ENCODE assay signal across 1 cellular context in the genomic region with DNA sequence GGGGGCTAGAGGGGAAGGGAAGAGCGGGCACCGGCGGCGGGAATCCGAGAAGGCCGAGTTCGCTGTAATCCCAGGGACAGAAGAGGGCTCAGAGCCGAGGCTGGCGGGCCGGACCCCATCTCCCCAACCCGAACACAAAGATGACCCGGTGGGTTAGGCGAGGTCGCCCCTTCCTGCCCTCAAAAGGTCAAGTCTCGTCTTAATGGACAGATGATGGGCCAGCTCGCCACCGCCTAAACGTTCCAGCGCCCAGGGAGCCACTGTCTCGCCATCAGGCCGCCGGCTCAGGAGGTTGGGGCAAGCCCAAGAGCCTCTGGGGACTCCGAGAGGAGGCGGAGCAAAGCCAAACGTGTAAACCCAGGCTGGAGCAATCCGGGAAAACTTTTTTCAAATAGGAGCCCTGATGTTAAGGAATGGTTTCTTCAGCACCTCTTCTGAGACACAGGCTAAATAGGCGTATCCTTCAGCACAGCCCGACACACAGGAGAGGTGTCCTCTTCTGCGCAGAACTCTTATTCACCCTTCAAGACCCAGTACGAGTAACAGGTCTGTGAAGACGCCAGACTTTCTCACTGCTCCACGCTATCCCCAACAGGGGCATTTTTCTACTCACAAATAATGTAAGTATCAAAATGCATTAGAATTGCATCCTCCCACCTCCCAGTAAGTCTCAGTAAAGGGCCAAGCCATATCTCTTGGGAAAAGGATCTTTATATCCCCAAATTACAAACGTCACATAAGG.
TF ChIP-seq lines count a peak whose summit lies in the region.

No MANE protein-coding gene starts in this region.

TF ChIP-seq in A549, 52 proteins besides CTCF, POLR2A, EP300 and RAD21 (continued from another document):
- TF ChIP-seq, protein P1, sequence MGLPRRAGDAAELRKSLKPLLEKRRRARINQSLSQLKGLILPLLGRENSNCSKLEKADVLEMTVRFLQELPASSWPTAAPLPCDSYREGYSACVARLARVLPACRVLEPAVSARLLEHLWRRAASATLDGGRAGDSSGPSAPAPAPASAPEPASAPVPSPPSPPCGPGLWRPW (IDR thresholded peaks at IDR 0.05), result no peak
